In genomic region chr19:35908977-35909683, GRCh38 we compare ENCODE assay signal across 9 cellular contexts. TPM values are rescaled to one million over a fixed set of nuclear protein-coding genes. Genes with fewer than 3 reads are reported as not detected.
DNase-seq lines count a peak whose midpoint lies in the region; ATAC-seq and TF ChIP-seq lines count a peak whose summit lies in the region.
"Had no signal": no experiment of that assay in that cellular context is flagged by ENCODE, and none has a peak within 500 bp of the region (broad histone marks: within the 10 kb centered on the region; RNA-seq: fewer than 3 reads in every experiment).

No MANE protein-coding gene starts in this region.

- H3K9me3 ChIP-seq in DND-41 (ENCODE audit: insufficient read depth, low read length, severe bottlenecking) (no peaks in the 10 kb centered on the region), colonic mucosa (no peaks in the 10 kb centered on the region), neural progenitor cell (ENCODE audit: low read depth) (no peaks in the 10 kb centered on the region)

- H3K9ac ChIP-seq in DND-41 (ENCODE audit: low read depth, low read length), result no peak overlapping the region
- H3K9ac ChIP-seq in colonic mucosa (ENCODE audit: low read depth in 2 of 2, low read length in 2 of 2), result no peak overlapping the region
- H3K9ac ChIP-seq in neural progenitor cell, result no peak overlapping the region

- peak overlapping the region; percentile 59 to 93 (median 82) for H3K4me3 Mint-ChIP-seq in IgD-negative memory B cell
- no peak overlapping the region for H3K4me3 Mint-ChIP-seq in neural progenitor cell

- H3K4me2 ChIP-seq in DND-41 (ENCODE audit: insufficient read depth, low read length), result 0 out of 2 replicates have a peak overlapping the region, but pooled peaks have one; percentile 15
- no peak overlapping the region for H3K4me2 ChIP-seq in neural progenitor cell

- H3K79me2 ChIP-seq in DND-41 (ENCODE audit: insufficient read depth, low read length) (no peaks in the 10 kb centered on the region), neural progenitor cell (ENCODE audit: low read depth) (no peaks in the 10 kb centered on the region)

- H3K27ac Mint-ChIP-seq in IgD-negative memory B cell, result peak overlapping the region; percentile 97 to 99 (median 97)
- H3K27ac Mint-ChIP-seq in neural progenitor cell, result no peak overlapping the region

- H3K27me3 Mint-ChIP-seq in IgD-negative memory B cell (no peaks in the 10 kb centered on the region), neural progenitor cell (ENCODE audit: insufficient read depth, low read depth) (peaks cover 15% of the 10 kb centered on the region)

- DNase-seq in DND-41 (peak; percentile 73), colonic mucosa (peak; percentile 56), neural progenitor cell (ENCODE audit: low spot score) (no peak), NCI-H2171 (lab: John Stamatoyannopoulos, UW) (no peak)
- no peak for DNase-seq in activated effector memory CD4-positive, alpha-beta T cell treated with Interleukin-2 at 50 U/mL for 16 hours

- no peak overlapping the region for H3K4me3 ChIP-seq in DND-41 (ENCODE audit: low read depth in 1 of 2, low read length in 2 of 2)
- no peak overlapping the region for H3K4me3 ChIP-seq in colonic mucosa
- no peak overlapping the region for H3K4me3 ChIP-seq in neural progenitor cell

- intact Hi-C loops in colonic mucosa (cut with DNase I), result no loop called here

- H3K27me3 ChIP-seq in DND-41 (ENCODE audit: insufficient read depth, low read length, poor library complexity) (no peaks in the 10 kb centered on the region), colonic mucosa (no peaks in the 10 kb centered on the region), neural progenitor cell (no peaks in the 10 kb centered on the region)

- no peaks in the 10 kb centered on the region for H3F3A ChIP-seq in neural progenitor cell (ENCODE audit: low read depth)

- H3K36me3 Mint-ChIP-seq in IgD-negative memory B cell (no peaks in the 10 kb centered on the region), neural progenitor cell (no peaks in the 10 kb centered on the region)

- H4K20me1 ChIP-seq in DND-41 (ENCODE audit: insufficient read depth, low read length) (no peaks in the 10 kb centered on the region), neural progenitor cell (ENCODE audit: low read depth) (no peaks in the 10 kb centered on the region)

- no peaks in the 10 kb centered on the region for H3K9me3 Mint-ChIP-seq in IgD-negative memory B cell
- no peaks in the 10 kb centered on the region for H3K9me3 Mint-ChIP-seq in neural progenitor cell

- H2AFZ ChIP-seq in DND-41 (ENCODE audit: low read depth, low read length) (no peak overlapping the region), neural progenitor cell (replicated peaks) (peak overlapping the region; percentile 77)

- no peak for TF ChIP-seq CTCF in DND-41 (IDR thresholded peaks at IDR 0.05; ENCODE audit: borderline replicate concordance, extremely low read depth, low read length, poor library complexity, severe bottlenecking)
- TF ChIP-seq CTCF in colonic mucosa (IDR thresholded peaks at IDR 0.05), result no peak
- no peak for TF ChIP-seq CTCF in neural progenitor cell (IDR thresholded peaks at IDR 0.05)

- H3K4me1 ChIP-seq in DND-41 (ENCODE audit: insufficient read depth, low read length) (peaks cover 12% of the 10 kb centered on the region), colonic mucosa (no peaks in the 10 kb centered on the region), neural progenitor cell (peaks cover 6% of the 10 kb centered on the region)

- ATAC-seq in DND-41 (ENCODE audit: insufficient read depth, low read depth) (peak; percentile 95), HG03442 (IDR thresholded peaks at IDR 0.05; ENCODE audit: unreplicated experiment) (no peak), HG03039 (IDR thresholded peaks at IDR 0.05; ENCODE audit: unreplicated experiment) (no peak)

- no peak overlapping the region for H3K27ac ChIP-seq in DND-41 (ENCODE audit: low read length)
- H3K27ac ChIP-seq in colonic mucosa, result peak overlapping the region; percentile 50
- no peak overlapping the region for H3K27ac ChIP-seq in neural progenitor cell

- no peaks in the 10 kb centered on the region for H3K36me3 ChIP-seq in DND-41 (ENCODE audit: insufficient read depth, low read length)
- no peaks in the 10 kb centered on the region for H3K36me3 ChIP-seq in colonic mucosa
- H3K36me3 ChIP-seq in neural progenitor cell, result no peaks in the 10 kb centered on the region

- peaks cover 28 to 38% (median 32%) of the 10 kb centered on the region in 3 donors for H3K4me1 Mint-ChIP-seq in IgD-negative memory B cell
- peaks cover 24% of the 10 kb centered on the region for H3K4me1 Mint-ChIP-seq in neural progenitor cell

RNA-seq across cellular contexts. Expression of gene TYROBP, which starts 1.0 kb away (rescaled TPM):
- polyA plus RNA-seq in IgD-negative memory B cell, result 13.7 TPM
- total RNA-seq in colonic mucosa (10 to 100 TPM; 10.4 to 32.8 TPM), neural progenitor cell (ENCODE audit: low replicate concordance) (not detected in 2 replicates)
- total RNA-seq: SK-MEL-5 had no signal

RNA-seq across cellular contexts. Expression of gene HCST, which starts 6.8 kb away (rescaled TPM):
- polyA plus RNA-seq in IgD-negative memory B cell, result 118 TPM
- total RNA-seq in colonic mucosa (1 to 10 TPM; 2.4 to 4.8 TPM), neural progenitor cell (ENCODE audit: low replicate concordance) (not detected in 2 replicates)
- total RNA-seq: SK-MEL-5 had no signal

RNA-seq across cellular contexts. Expression of gene NFKBID, which starts 8.8 kb away (rescaled TPM):
- polyA plus RNA-seq in IgD-negative memory B cell, result 28.6 TPM
- total RNA-seq in colonic mucosa (10 to 100 TPM in 1 of 2 donors, 1 to 10 TPM in 1; 8.6 to 11.2 TPM), neural progenitor cell (ENCODE audit: low replicate concordance) (1.3 and 4.7 TPM in 2 replicates)

RNA-seq across cellular contexts. Expression of gene LRFN3, which starts 27.0 kb away (rescaled TPM):
- polyA plus RNA-seq in IgD-negative memory B cell, result 0.15 TPM
- 10 to 100 TPM; 10.0 to 17.4 TPM for total RNA-seq in colonic mucosa
- total RNA-seq in neural progenitor cell (ENCODE audit: low replicate concordance), result 2.3 and 9.5 TPM in 2 replicates

RNA-seq across cellular contexts. Expression of gene APLP1, which starts 40.8 kb away (rescaled TPM):
- not detected for polyA plus RNA-seq in IgD-negative memory B cell
- total RNA-seq in colonic mucosa (1 to 10 TPM; 2.6 to 3.7 TPM), neural progenitor cell (ENCODE audit: low replicate concordance) (89.5 and 191 TPM in 2 replicates)

Comparison
In these comparisons a context has a peak if more than half of its experiments do, and no peak if none do; other contexts are left out.
1. DNase-seq: peak in DND-41 (single experiment) and colonic mucosa (single experiment); none in neural progenitor cell (single experiment), NCI-H2171 (single experiment) and activated effector memory CD4-positive, alpha-beta T cell treated with Interleukin-2 at 50 U/mL for 16 hours (single experiment).
2. RNA of gene TYROBP, which starts 1.0 kb away (total RNA-seq): 10.4 to 32.8 TPM in colonic mucosa; not detected in neural progenitor cell; every median in the first group is over 10 times any median in the second.